ENCODE assay signal across 12 cellular contexts in genomic region chr11:70400643-70401042, GRCh38. TPM values are rescaled to one million over a fixed set of nuclear protein-coding genes. Genes with fewer than 3 reads are reported as not detected.
DNase-seq lines count a peak whose midpoint lies in the region; ATAC-seq and TF ChIP-seq lines count a peak whose summit lies in the region.
"Had no signal": no experiment of that assay in that cellular context is flagged by ENCODE, and none has a peak within 500 bp of the region (broad histone marks: within the 10 kb centered on the region; RNA-seq: fewer than 3 reads in every experiment).

No MANE protein-coding gene starts in this region.

- H3K36me3 Mint-ChIP-seq in HFFc6 (ENCODE audit: low read depth) (peaks cover 33% of the 10 kb centered on the region), endothelial cell (ENCODE audit: low read depth, unreplicated experiment) (peaks cover 7% of the 10 kb centered on the region)

- H3K4me3 ChIP-seq in AG09309 (ENCODE audit: control insufficient read depth, low read depth, low read length) (peak overlapping the region; percentile 98; the same call in 1 of the 2 replicates), neuronal stem cell (ENCODE audit: low read length in 2 of 2) (peak overlapping the region; percentile 35 to 99), lower lobe of right lung (no peak overlapping the region), OCI-LY7 (ENCODE audit: low read depth, low read length, poor library complexity, severe bottlenecking) (no peak overlapping the region)

- no peaks in the 10 kb centered on the region for H3K79me2 ChIP-seq in OCI-LY7 (ENCODE audit: insufficient read depth, low read depth, low read length)

- H4K91ac ChIP-seq in neuronal stem cell (ENCODE audit: low read depth, low read length, poor library complexity): no peak overlapping the region

- no peak overlapping the region for H2AK5ac ChIP-seq in neuronal stem cell (ENCODE audit: low read depth, low read length)

- H3K36me3 ChIP-seq in neuronal stem cell (replicated peaks in 1 of 2; ENCODE audit: control insufficient read depth in 2 of 2, insufficient read depth in 2 of 2, low read length in 2 of 2) (peaks cover 2 to 32% of the 10 kb centered on the region in 2 donors), lower lobe of right lung (peaks cover 6% of the 10 kb centered on the region), OCI-LY7 (ENCODE audit: insufficient read depth, low read length) (no peaks in the 10 kb centered on the region)

- H2AFZ ChIP-seq in neuronal stem cell (ENCODE audit: low read length): no peak overlapping the region
- no peak overlapping the region for H2AFZ ChIP-seq in OCI-LY7 (ENCODE audit: low read length)

- H3K4me1 ChIP-seq in neuronal stem cell (ENCODE audit: control insufficient read depth in 2 of 2, insufficient read depth in 1 of 2, low read depth in 1 of 2, low read length in 2 of 2) (peaks cover 17 to 18% of the 10 kb centered on the region in 2 donors), lower lobe of right lung (peaks cover 36% of the 10 kb centered on the region), OCI-LY7 (ENCODE audit: insufficient read depth, low read length, poor library complexity, severe bottlenecking) (peaks cover 14% of the 10 kb centered on the region)

- no peak overlapping the region for H3K27ac ChIP-seq in neuronal stem cell (replicated peaks; ENCODE audit: low read length)
- no peak overlapping the region for H3K27ac ChIP-seq in lower lobe of right lung
- no peak overlapping the region for H3K27ac ChIP-seq in OCI-LY7 (ENCODE audit: low read depth, low read length, poor library complexity, severe bottlenecking)
- H3K27ac ChIP-seq: KMS-11 had no signal

- no peak overlapping the region for H2BK15ac ChIP-seq in neuronal stem cell (ENCODE audit: low read length)

- H2BK120ac ChIP-seq in neuronal stem cell (ENCODE audit: low read depth, low read length): no peak overlapping the region

- H3K9me3 ChIP-seq in neuronal stem cell (replicated peaks in 1 of 2; ENCODE audit: control insufficient read depth in 2 of 2, insufficient read depth in 1 of 2, low read depth in 1 of 2, low read length in 2 of 2): peaks cover 0 to 2% of the 10 kb centered on the region in 2 donors
- H3K9me3 ChIP-seq in lower lobe of right lung: no peaks in the 10 kb centered on the region
- no peaks in the 10 kb centered on the region for H3K9me3 ChIP-seq in OCI-LY7 (ENCODE audit: low read length)

- H2BK12ac ChIP-seq in neuronal stem cell (ENCODE audit: low read length): no peak overlapping the region

- BruUV-seq in OCI-LY7 (replicated peaks; lab: Mats Ljungman, UMichigan): no TSS peak

- TF ChIP-seq CTCF in AG09309 (IDR thresholded peaks at IDR 0.05; ENCODE audit: control insufficient read depth, insufficient read depth, low read depth, low read length, missing control alignments) (no peak), HFFc6 (IDR thresholded peaks at IDR 0.05) (no peak), endothelial cell (IDR thresholded peaks at IDR 0.05; ENCODE audit: unreplicated experiment) (no peak), lower lobe of right lung (IDR thresholded peaks at IDR 0.05) (no peak), OCI-LY7 (conservative IDR thresholded peaks at IDR 0.05; ENCODE audit: low read length) (no peak)

- H3K4me2 ChIP-seq in neuronal stem cell (ENCODE audit: insufficient read depth, low read length, poor library complexity, severe bottlenecking): no peak overlapping the region
- H3K4me2 ChIP-seq in OCI-LY7 (ENCODE audit: low read length): no peak overlapping the region
- H3K4me2 ChIP-seq: KMS-11 had no signal

- H3K27ac Mint-ChIP-seq in HFFc6: peak overlapping the region; percentile 93
- no peak overlapping the region for H3K27ac Mint-ChIP-seq in endothelial cell (ENCODE audit: unreplicated experiment)

- WGBS in neuronal stem cell (ENCODE audit: extremely low coverage in 2 of 2, insufficient read length in 2 of 2, insufficient replicate concordance in 1 of 2), 2 donors: no CpG with 5 or more reads among the region's 8 CpGs

- peaks cover 13% of the 10 kb centered on the region for H3K79me1 ChIP-seq in neuronal stem cell (ENCODE audit: low read depth, low read length)

- peak overlapping the region; percentile 87 for H3K23ac ChIP-seq in neuronal stem cell (ENCODE audit: low read depth, low read length, poor library complexity)

- H3K9me3 Mint-ChIP-seq in HFFc6 (no peaks in the 10 kb centered on the region), endothelial cell (ENCODE audit: unreplicated experiment) (no peaks in the 10 kb centered on the region)

- no peak overlapping the region for H3K14ac ChIP-seq in neuronal stem cell (ENCODE audit: low read length)

- intact Hi-C loops in lower lobe of right lung (cut with DNase I) (no loop called here), OCI-LY7 (cut with micrococcal nuclease; ENCODE audit: unreplicated experiment) (no loop called here)

- no peak overlapping the region for H4K8ac ChIP-seq in neuronal stem cell (ENCODE audit: low read depth, low read length)

- H3K18ac ChIP-seq in neuronal stem cell (ENCODE audit: low read length): no peak overlapping the region

- POLR2A ChIA-PET in OCI-LY7 (lab: Charles Lee): no interaction called here

- H3K4me3 Mint-ChIP-seq in HFFc6 (peak overlapping the region; percentile 90), endothelial cell (ENCODE audit: unreplicated experiment) (peak overlapping the region; percentile 95)

- H3K4me1 Mint-ChIP-seq in HFFc6 (ENCODE audit: low read depth): peaks cover 35% of the 10 kb centered on the region
- peaks cover 40% of the 10 kb centered on the region for H3K4me1 Mint-ChIP-seq in endothelial cell (ENCODE audit: unreplicated experiment)

- no peak overlapping the region for H2BK5ac ChIP-seq in neuronal stem cell (ENCODE audit: low read length)

- no peak overlapping the region for H3K9ac ChIP-seq in neuronal stem cell (ENCODE audit: low read depth, low read length, poor library complexity)
- H3K9ac ChIP-seq: KMS-11 had no signal

- H3K4ac ChIP-seq in neuronal stem cell (ENCODE audit: low read length): no peak overlapping the region

- H3K27me3 ChIP-seq in neuronal stem cell (ENCODE audit: control insufficient read depth in 3 of 3, insufficient read depth in 3 of 3, low read depth in 1 of 3, low read length in 3 of 3) (no peaks in the 10 kb centered on the region), lower lobe of right lung (ENCODE audit: low read depth) (peaks cover 19% of the 10 kb centered on the region)

- 0 out of 2 replicates have a peak, but pooled peaks cover 2% of the 10 kb centered on the region for H3K27me3 Mint-ChIP-seq in HFFc6 (ENCODE audit: insufficient read depth)
- peaks cover 6% of the 10 kb centered on the region for H3K27me3 Mint-ChIP-seq in endothelial cell (ENCODE audit: unreplicated experiment)

- ATAC-seq in lower lobe of right lung (no peak), HG02870 (IDR thresholded peaks at IDR 0.05; ENCODE audit: unreplicated experiment) (no peak)

- no peaks in the 10 kb centered on the region; the same call in 1 of the 2 replicates for H4K20me1 ChIP-seq in OCI-LY7 (ENCODE audit: insufficient read depth, low read length)

- DNase-seq in AG09309 (ENCODE audit: low read depth): no peak
- no peak for DNase-seq in HFFc6
- DNase-seq in endothelial cell (ENCODE audit: low spot score): no peak
- DNase-seq in neuronal stem cell (ENCODE audit: low spot score): no peak
- DNase-seq in lower lobe of right lung: no peak
- no peak for DNase-seq in OCI-LY7 (ENCODE audit: low spot score)
- DNase-seq in amniotic stem cell (lab: John Stamatoyannopoulos, UW): no peak
- DNase-seq: DMS153; stimulated activated CD4-positive, alpha-beta T cell treated with anti-CD3 and anti-CD28 coated beads, Interleukin-15, amount 100 ng/mL, for 24 hours; stimulated activated naive CD4-positive, alpha-beta T cell treated with Interleukin-2 at 50 U/mL for 16 hours had no signal

- CTCF ChIA-PET in OCI-LY7 (lab: Charles Lee; ENCODE audit: unreplicated experiment): no interaction called here

- H3K9me2 ChIP-seq in OCI-LY7 (ENCODE audit: insufficient read depth, low read length): no peaks in the 10 kb centered on the region

RNA-seq across cellular contexts. Expression of gene CTTN, which starts 2.3 kb away (rescaled TPM):
- total RNA-seq in HFFc6 (2021; fragmentation: NEBNext Ultra II Directional; extraction: Animal tissue kit (Norgen Biotek cat#: 25700)): 100 to 1,000 TPM; 365 to 411 (median 374) TPM
- total RNA-seq in endothelial cell (ENCODE audit: unreplicated experiment) (458 TPM), lower lobe of right lung (145 TPM), OCI-LY7 (2022) (9.3 and 9.4 TPM in 2 replicates)
- 79.2 TPM for polyA plus RNA-seq in neuronal stem cell (2013, experiment 1 of 2)
- polyA plus RNA-seq in neuronal stem cell (2013, experiment 2 of 2): 79.5 TPM
- total RNA-seq in OCI-LY7 (2014; rRNA removed; shearing (Covaris generic)): 1.9 and 5.0 TPM in 2 replicates

Comparison
In these comparisons a context has a peak if more than half of its experiments do, and no peak if none do; other contexts are left out.
1. H3K4me3 ChIP-seq: peak in AG09309 (single experiment) and neuronal stem cell (2 of 2); none in lower lobe of right lung (single experiment) and OCI-LY7 (single experiment).
2. RNA of gene CTTN, which starts 2.3 kb away (total RNA-seq): 458 TPM in endothelial cell (single experiment), 365 to 411 TPM in HFFc6 and 145 TPM in lower lobe of right lung (single experiment); 1.9 to 9.4 TPM in OCI-LY7; every median in the first group is over 10 times any median in the second.